In the genomic region with DNA sequence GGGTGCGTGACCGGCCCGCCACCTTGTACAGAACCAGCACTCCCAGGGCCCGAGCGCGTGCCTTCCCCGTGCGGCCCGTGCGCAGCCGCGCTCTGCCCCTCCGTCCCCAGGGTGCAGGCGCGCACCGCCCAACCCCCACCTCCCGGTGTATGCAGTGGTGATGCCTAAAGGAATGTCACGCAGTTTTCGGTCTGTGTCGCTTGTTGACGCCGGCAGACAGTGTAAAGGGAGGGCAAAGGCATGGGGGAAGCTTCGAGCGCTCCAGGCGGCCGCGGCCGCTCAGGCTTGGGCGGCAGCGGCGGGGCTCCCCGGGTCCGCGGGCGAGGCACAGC, we compare ENCODE assay signal across 10 cellular contexts. TPM values are rescaled to one million over a fixed set of nuclear protein-coding genes. Genes with fewer than 3 reads are reported as not detected.
DNase-seq lines count a peak whose midpoint lies in the region; ATAC-seq, FAIRE-seq and TF ChIP-seq lines count a peak whose summit lies in the region.
"Had no signal": no experiment of that assay in that cellular context is flagged by ENCODE, and none has a peak within 500 bp of the region (broad histone marks: within the 10 kb centered on the region; RNA-seq: fewer than 3 reads in every experiment).

No MANE protein-coding gene starts in this region.

- intact Hi-C loops in PC-3 (cut with micrococcal nuclease) (no loop called here), gastrocnemius medialis (cut with DNase I; ENCODE audit: low total_unique reads) (no loop called here)

- DNase-seq in GM12892 (ENCODE audit: insufficient read length) (no peak), PC-3 (no peak), fibroblast of villous mesenchyme (ENCODE audit: low read depth) (no peak), gastrocnemius medialis (no peak), GM12891 (ENCODE audit: insufficient read length, low spot score) (no peak), H4 (ENCODE audit: low spot score) (no peak)
- DNase-seq in stimulated activated CD4-positive, alpha-beta T cell treated with anti-CD3 and anti-CD28 coated beads, Interleukin-2, amount 100 ng/mL, for 48 hours = no peak
- DNase-seq: activated gamma-delta T cell treated with Interleukin-2 at 50 U/mL for 16 hours had no signal

- H3K4me1 ChIP-seq in PC-3 (ENCODE audit: insufficient read depth, low read length) = no peaks in the 10 kb centered on the region
- H3K4me1 ChIP-seq in gastrocnemius medialis = peaks cover 8 to 10% of the 10 kb centered on the region in 2 donors

- no peaks in the 10 kb centered on the region for H3F3A ChIP-seq in PC-3 (ENCODE audit: low read length, unreplicated experiment)

- peak overlapping the region; percentile 84 for H3K4me2 ChIP-seq in PC-3 (ENCODE audit: low read length)

- POLR2A ChIA-PET in PC-3 (lab: Charles Lee; ENCODE audit: unreplicated experiment) = no interaction called here

- FAIRE-seq in GM12892 (lab: Jason Lieb, UNC) (peak; percentile 64), GM12891 (lab: Jason Lieb, UNC) (no peak)

- TF ChIP-seq POLR2A in GM12892 (IDR thresholded peaks at IDR 0.05; ENCODE audit: low read depth, low read length) (no peak), gastrocnemius medialis (IDR thresholded peaks at IDR 0.05) (no peak), GM12891 (IDR thresholded peaks at IDR 0.05; ENCODE audit: low read depth, low read length) (no peak)

- in situ Hi-C loops in gastrocnemius medialis (cut with MboI; ENCODE audit: low sequenced_read_pairs in 4 of 4) = no loop called here

- peak overlapping the region; percentile 63; the same call in 1 of the 2 replicates for H2AFZ ChIP-seq in PC-3 (ENCODE audit: low read length)

- H3K9me2 ChIP-seq in PC-3 (replicated peaks; ENCODE audit: low read length) = no peaks in the 10 kb centered on the region

- H3K27ac ChIP-seq in PC-3 (ENCODE audit: low read length) = no peak overlapping the region
- H3K27ac ChIP-seq in gastrocnemius medialis = no peak overlapping the region

- no TSS peak for BruUV-seq in PC-3 (replicated peaks; lab: Mats Ljungman, UMichigan)

- peaks cover 12% of the 10 kb centered on the region for H3K27me3 ChIP-seq in PC-3 (ENCODE audit: low read length)
- peaks cover 60 to 73% (median 68%) of the 10 kb centered on the region in 3 donors for H3K27me3 ChIP-seq in gastrocnemius medialis

- TF ChIP-seq CTCF in PC-3 (conservative IDR thresholded peaks at IDR 0.05; ENCODE audit: low read depth, low read length) (no peak), fibroblast of villous mesenchyme (IDR thresholded peaks at IDR 0.05; ENCODE audit: insufficient read depth, low read depth, low read length) (no peak), gastrocnemius medialis (IDR thresholded peaks at IDR 0.05 in 4 of 5, conservative IDR thresholded peaks at IDR 0.05 in 1 of 5) (no peak)

- ATAC-seq in PC-3 (peak; percentile 36), gastrocnemius medialis (no peak), GM21723 (IDR thresholded peaks at IDR 0.05; ENCODE audit: unreplicated experiment) (no peak)

- CTCF ChIA-PET in PC-3 (lab: Charles Lee) = no interaction called here

- no peaks in the 10 kb centered on the region for H3K79me2 ChIP-seq in PC-3 (ENCODE audit: low read length)

- H3K4me3 ChIP-seq in PC-3 (ENCODE audit: low read length) (peak overlapping the region; percentile 64), fibroblast of villous mesenchyme (ENCODE audit: low read depth, low read length) (peak overlapping the region; percentile 9), gastrocnemius medialis (peak overlapping the region; percentile 17 to 50 (median 40))

- no peaks in the 10 kb centered on the region for H4K20me1 ChIP-seq in PC-3 (ENCODE audit: low read length)

- no peak overlapping the region for H3K9ac ChIP-seq in PC-3 (ENCODE audit: low read length)

- H3K9me3 ChIP-seq in PC-3 (ENCODE audit: low read length) = no peaks in the 10 kb centered on the region
- H3K9me3 ChIP-seq in gastrocnemius medialis = no peaks in the 10 kb centered on the region

- H3K36me3 ChIP-seq in PC-3 (ENCODE audit: low read depth, low read length) = no peaks in the 10 kb centered on the region
- H3K36me3 ChIP-seq in gastrocnemius medialis = no peaks in the 10 kb centered on the region

TF ChIP-seq in GM12891, 5 proteins besides CTCF, POLR2A, EP300 and RAD21:
- TF ChIP-seq SPI1 (IDR thresholded peaks at IDR 0.05; ENCODE audit: low read depth, low read length) (no peak), TAF1 (IDR thresholded peaks at IDR 0.05; ENCODE audit: low read depth, low read length) (no peak), PAX5 (IDR thresholded peaks at IDR 0.05; ENCODE audit: insufficient read depth, low read length, severe bottlenecking) (no peak), POLR2AphosphoS5 (IDR thresholded peaks at IDR 0.05; ENCODE audit: low read depth, low read length) (no peak), POU2F2 (IDR thresholded peaks at IDR 0.05; ENCODE audit: low read depth, low read length) (no peak)

RNA-seq across cellular contexts. Expression of gene LRRC26, which starts 1.3 kb away (rescaled TPM):
- polyA plus RNA-seq in GM12892 (2012; ENCODE audit: missing spikeins) = not detected
- total RNA-seq in PC-3 (2014; rRNA removed) (0.40 and 2.0 TPM in 2 replicates), fibroblast of villous mesenchyme (not detected in 2 replicates), gastrocnemius medialis (not detected)
- 0.09 TPM for polyA plus RNA-seq in GM12891 (2012; ENCODE audit: low read depth, missing spikeins)
- 0.10 and 0.12 TPM in 2 replicates for total RNA-seq in H4 (2014; rRNA removed; shearing (Covaris generic))

RNA-seq across cellular contexts. Expression of gene TMEM210, which starts 3.3 kb away (rescaled TPM):
- not detected for polyA plus RNA-seq in GM12892 (2012; ENCODE audit: missing spikeins)
- total RNA-seq in PC-3 (2014; rRNA removed) (not detected in 2 replicates), fibroblast of villous mesenchyme (not detected in 2 replicates), gastrocnemius medialis (not detected)
- polyA plus RNA-seq in GM12891 (2012; ENCODE audit: low read depth, missing spikeins) = not detected
- not detected in 2 replicates for total RNA-seq in H4 (2014; rRNA removed; shearing (Covaris generic))
- total RNA-seq: lower leg skin had no signal

RNA-seq across cellular contexts. Expression of gene ANAPC2, which starts 19.8 kb away (rescaled TPM):
- 22.5 TPM for polyA plus RNA-seq in GM12892 (2012; ENCODE audit: missing spikeins)
- 21.6 and 30.2 TPM in 2 replicates for total RNA-seq in PC-3 (2014; rRNA removed)
- total RNA-seq in fibroblast of villous mesenchyme = 22.9 and 24.8 TPM in 2 replicates
- total RNA-seq in gastrocnemius medialis = 10 to 100 TPM; 10.2 to 12.4 (median 10.8) TPM
- 27.5 TPM for polyA plus RNA-seq in GM12891 (2012; ENCODE audit: low read depth, missing spikeins)
- total RNA-seq in H4 (2014; rRNA removed; shearing (Covaris generic)) = 8.2 and 13.4 TPM in 2 replicates

RNA-seq across cellular contexts. Expression of gene SSNA1, which starts 19.9 kb away (rescaled TPM):
- polyA plus RNA-seq in GM12892 (2012; ENCODE audit: missing spikeins) = 55.4 TPM
- total RNA-seq in PC-3 (2014; rRNA removed) (123 and 148 TPM in 2 replicates), fibroblast of villous mesenchyme (58.7 and 81.5 TPM in 2 replicates), gastrocnemius medialis (100 to 1,000 TPM in 2 of 4 donors, 10 to 100 TPM in 2; 73.3 to 164 (median 94.4) TPM)
- 53.2 TPM for polyA plus RNA-seq in GM12891 (2012; ENCODE audit: low read depth, missing spikeins)
- total RNA-seq in H4 (2014; rRNA removed; shearing (Covaris generic)) = 71.6 and 91.9 TPM in 2 replicates

RNA-seq across cellular contexts. Expression of gene GRIN1, which starts 29.6 kb away (rescaled TPM):
- polyA plus RNA-seq in GM12892 (2012; ENCODE audit: missing spikeins) = 0.17 TPM
- total RNA-seq in PC-3 (2014; rRNA removed) (0.11 TPM in 1 of 2 replicates, not detected in the other), fibroblast of villous mesenchyme (under 0.01 TPM in 1 of 2 replicates, not detected in the other), gastrocnemius medialis (not detected)
- 0.23 TPM for polyA plus RNA-seq in GM12891 (2012; ENCODE audit: low read depth, missing spikeins)
- not detected in 2 replicates for total RNA-seq in H4 (2014; rRNA removed; shearing (Covaris generic))

Comparison
In these comparisons a context has a peak if more than half of its experiments do, and no peak if none do; other contexts are left out.
1. H3K4me3 ChIP-seq: peak in every context shown above with its lines; median percentile 64 in PC-3; 40 in gastrocnemius medialis; 9 in fibroblast of villous mesenchyme.